7 cellular contexts compared by ENCODE assay signal in the genomic region with DNA sequence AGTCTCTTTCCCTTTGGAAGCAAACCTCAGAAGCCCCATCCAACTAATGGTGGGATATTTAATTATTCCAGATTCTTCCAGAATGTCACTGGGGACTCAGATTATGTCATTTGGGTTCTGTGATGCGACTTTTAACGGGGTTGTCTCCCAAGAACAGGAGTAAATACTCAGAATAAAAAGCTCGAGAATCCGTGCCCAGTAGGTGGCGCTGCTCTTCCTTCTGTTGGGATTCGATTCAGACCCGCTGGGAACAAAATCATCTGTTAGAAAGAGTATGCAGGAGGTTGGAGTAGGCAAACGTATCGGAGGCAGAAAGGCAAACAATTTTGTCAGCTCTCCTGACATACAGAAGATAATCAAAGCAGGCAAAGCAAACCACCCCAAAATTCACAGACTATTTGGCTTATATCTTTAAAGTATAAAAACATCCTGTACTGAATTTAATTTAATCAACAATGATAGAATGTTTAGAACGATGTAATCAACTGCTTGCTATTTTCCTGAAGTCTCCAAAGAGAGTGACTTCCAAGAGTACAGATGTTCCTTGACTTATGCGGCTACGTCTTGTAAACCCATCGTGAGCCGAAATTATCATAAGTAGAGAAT.
DNase-seq lines count a peak whose midpoint lies in the region; ATAC-seq and TF ChIP-seq lines count a peak whose summit lies in the region.

No MANE protein-coding gene starts in this region.

- H3K9me3 Mint-ChIP-seq in naive B cell, result peaks cover 0 to 7% (median 0%) of the 10 kb centered on the region in 7 donors

- TF ChIP-seq CTCF in GM12875 (IDR thresholded peaks at IDR 0.05; ENCODE audit: borderline replicate concordance, insufficient read depth, low read depth, low read length), result peak; percentile 60

- peak overlapping the region in 1 of 6 donors; percentile 12 for H3K27ac Mint-ChIP-seq in naive B cell

- peak; percentile 82 for DNase-seq in HuH-7.5 (ENCODE audit: low spot score)
- DNase-seq in NOMO-1 treated with dmso at 0.1 percent for 144 hours (lab: John Stamatoyannopoulos, UW; ENCODE audit: unreplicated experiment), result peak; percentile 74
- DNase-seq in activated CD8-positive, alpha-beta memory T cell treated with anti-CD3 and anti-CD28 coated beads, Interleukin-2, amount 50 U/mL, for 48 hours, result peak; percentile 90
- peak; percentile 29 for DNase-seq in naive B cell
- DNase-seq in stimulated activated CD8-positive, alpha-beta memory T cell treated with anti-CD3 and anti-CD28 coated beads, Interleukin-7, amount 100 ng/mL, for 48 hours (ENCODE audit: extremely low read depth in 1 of 2, low read depth in 1 of 2), result peak; percentile 17 to 47

- no peak overlapping the region for H3K4me3 Mint-ChIP-seq in naive B cell

- H3K4me3 ChIP-seq in GM12875 (ENCODE audit: low read depth, low read length), result no peak overlapping the region

- peaks cover 19 to 33% (median 29%) of the 10 kb centered on the region in 3 donors for H3K27me3 Mint-ChIP-seq in naive B cell

- H3K36me3 Mint-ChIP-seq in naive B cell, result no peaks in the 10 kb centered on the region

- ATAC-seq in esophagus mucosa (peak; percentile 63), naive B cell (ENCODE audit: low read depth in 2 of 2) (peak in 1 of 2 donors; percentile 45)

- peaks cover 0 to 4% (median 2%) of the 10 kb centered on the region in 3 donors for H3K4me1 Mint-ChIP-seq in naive B cell

Comparison
In these comparisons a context has a peak if more than half of its experiments do, and no peak if none do; other contexts are left out.
1. DNase-seq: peak in every context shown above with its lines; median percentile 90 in activated CD8-positive, alpha-beta memory T cell treated with anti-CD3 and anti-CD28 coated beads, Interleukin-2, amount 50 U/mL, for 48 hours; 82 in HuH-7.5; 74 in NOMO-1 treated with dmso at 0.1 percent for 144 hours; 32 in stimulated activated CD8-positive, alpha-beta memory T cell treated with anti-CD3 and anti-CD28 coated beads, Interleukin-7, amount 100 ng/mL, for 48 hours; 29 in naive B cell.